8 cellular contexts compared by ENCODE assay signal in genomic region chr2:70340921-70341765, GRCh38. TPM values are rescaled to one million over a fixed set of nuclear protein-coding genes. Genes with fewer than 3 reads are reported as not detected.
DNase-seq lines count a peak whose midpoint lies in the region; ATAC-seq and TF ChIP-seq lines count a peak whose summit lies in the region.

No MANE protein-coding gene starts in this region.

- H3K4me3 Mint-ChIP-seq in activated CD8-positive, alpha-beta T cell treated with anti-CD3 and anti-CD28 coated beads, Interleukin-2, amount 10 ng/mL, durations not matched to agents 7 days and 5 days, result no peak overlapping the region
- H3K4me3 Mint-ChIP-seq in natural killer cell treated with Interleukin-12 subunit alpha and Interleukin-12 subunit beta and Interleukin-15 and Interleukin-18, amount 100 ng/mL, for 72 hours, result no peak overlapping the region

- ATAC-seq in activated CD8-positive, alpha-beta T cell treated with anti-CD3 and anti-CD28 coated beads, Interleukin-2, amount 10 ng/mL, durations not matched to agents 7 days and 5 days, result peak; percentile 60
- peak in 1 of 2 donors; percentile 60 for ATAC-seq in natural killer cell treated with Interleukin-12 subunit alpha and Interleukin-12 subunit beta and Interleukin-15 and Interleukin-18, amount 100 ng/mL, for 72 hours
- no peak for ATAC-seq in HG02571 (IDR thresholded peaks at IDR 0.05; ENCODE audit: unreplicated experiment)

- no peak for TF ChIP-seq EP300 in ovary (IDR thresholded peaks at IDR 0.05)

- H3K36me3 ChIP-seq in BE2C, result no peaks in the 10 kb centered on the region
- no peaks in the 10 kb centered on the region for H3K36me3 ChIP-seq in fibroblast of lung (ENCODE audit: control insufficient read depth, insufficient read depth, low read length)
- H3K36me3 ChIP-seq in ovary, result no peaks in the 10 kb centered on the region

- no peak overlapping the region for H3K9ac ChIP-seq in fibroblast of lung (ENCODE audit: insufficient read depth, low read length)

- CTCF ChIA-PET in activated CD8-positive, alpha-beta T cell treated with anti-CD3 and anti-CD28 coated beads, Interleukin-2, amount 10 ng/mL, durations not matched to agents 7 days and 5 days (lab: Charles Lee), result interaction anchor here (0.6 to 4.5 kb wide), 30 partner anchors 9 to 575 kb away, joined by 3 to 53 read pairs (median 4); partner anchors contain the start of gene FAM136A

- TF ChIP-seq CTCF in BE2C (IDR thresholded peaks at IDR 0.05; ENCODE audit: low read depth, low read length), result peak; percentile 70
- peak; percentile 75 for TF ChIP-seq CTCF in GM13977 (IDR thresholded peaks at IDR 0.05; ENCODE audit: extremely low read depth, insufficient read depth, missing control alignments)
- TF ChIP-seq CTCF in fibroblast of lung (conservative IDR thresholded peaks at IDR 0.05 in 1 of 2, IDR thresholded peaks at IDR 0.05 in 1 of 2; ENCODE audit: low read depth in 1 of 2, low read length in 2 of 2), result peak; percentile 77 to 81
- TF ChIP-seq CTCF in ovary (IDR thresholded peaks at IDR 0.05), result no peak

- TF ChIP-seq POLR2A in ovary (IDR thresholded peaks at IDR 0.05), result no peak

- WGBS in ovary, 3 donors, result 6 to 8% (median 7%) methylated on average over 7 of the region's 7 CpGs

- H3K27me3 ChIP-seq in BE2C, result no peaks in the 10 kb centered on the region; the same call in 1 of the 2 replicates
- H3K27me3 ChIP-seq in fibroblast of lung (ENCODE audit: control insufficient read depth, insufficient read depth, low read length), result no peaks in the 10 kb centered on the region
- no peaks in the 10 kb centered on the region for H3K27me3 ChIP-seq in ovary

- intact Hi-C loops in ovary (cut with DNase I), result no loop called here

- in situ Hi-C loops in GM13977 (cut with MboI; ENCODE audit: low pct_unique_long_range_greater_than_20kb, low sequenced_read_pairs, unreplicated experiment), result no loop called here

- H3K27me3 Mint-ChIP-seq in activated CD8-positive, alpha-beta T cell treated with anti-CD3 and anti-CD28 coated beads, Interleukin-2, amount 10 ng/mL, durations not matched to agents 7 days and 5 days (ENCODE audit: low read depth), result peaks cover 25% of the 10 kb centered on the region
- H3K27me3 Mint-ChIP-seq in natural killer cell treated with Interleukin-12 subunit alpha and Interleukin-12 subunit beta and Interleukin-15 and Interleukin-18, amount 100 ng/mL, for 72 hours, result peaks cover 9 to 18% of the 10 kb centered on the region in 2 donors

- no peaks in the 10 kb centered on the region for H3K36me3 Mint-ChIP-seq in activated CD8-positive, alpha-beta T cell treated with anti-CD3 and anti-CD28 coated beads, Interleukin-2, amount 10 ng/mL, durations not matched to agents 7 days and 5 days (ENCODE audit: low read depth)
- no peaks in the 10 kb centered on the region for H3K36me3 Mint-ChIP-seq in natural killer cell treated with Interleukin-12 subunit alpha and Interleukin-12 subunit beta and Interleukin-15 and Interleukin-18, amount 100 ng/mL, for 72 hours

- H3K9me3 ChIP-seq in BE2C, result no peaks in the 10 kb centered on the region
- no peaks in the 10 kb centered on the region for H3K9me3 ChIP-seq in fibroblast of lung (ENCODE audit: control insufficient read depth, insufficient read depth, low read depth, low read length)
- H3K9me3 ChIP-seq in ovary, result no peaks in the 10 kb centered on the region

- no peaks in the 10 kb centered on the region for H3K4me1 ChIP-seq in BE2C
- H3K4me1 ChIP-seq in fibroblast of lung (ENCODE audit: control insufficient read depth, extremely low read depth, insufficient read depth, low read length), result no peaks in the 10 kb centered on the region
- no peaks in the 10 kb centered on the region for H3K4me1 ChIP-seq in ovary (ENCODE audit: insufficient read depth)

- H3K27ac Mint-ChIP-seq in activated CD8-positive, alpha-beta T cell treated with anti-CD3 and anti-CD28 coated beads, Interleukin-2, amount 10 ng/mL, durations not matched to agents 7 days and 5 days, result no peak overlapping the region
- no peak overlapping the region for H3K27ac Mint-ChIP-seq in natural killer cell treated with Interleukin-12 subunit alpha and Interleukin-12 subunit beta and Interleukin-15 and Interleukin-18, amount 100 ng/mL, for 72 hours

- peak; percentile 11 for DNase-seq in BE2C
- peak; percentile 64 for DNase-seq in GM13977 (ENCODE audit: low spot score)
- DNase-seq in NCI-H510A (lab: John Stamatoyannopoulos, UW), result peak; percentile 24
- DNase-seq in activated CD8-positive, alpha-beta T cell treated with anti-CD3 and anti-CD28 coated beads, Interleukin-2, amount 10 ng/mL, durations not matched to agents 7 days and 5 days, result peak; percentile 44
- DNase-seq in fibroblast of lung (ENCODE audit: low read depth in 2 of 2), result peak; percentile 20 to 40
- DNase-seq in natural killer cell treated with Interleukin-12 subunit alpha and Interleukin-12 subunit beta and Interleukin-15 and Interleukin-18, amount 100 ng/mL, for 72 hours (ENCODE audit: low spot score), result peak; percentile 72
- DNase-seq in ovary, result no peak

- no peak overlapping the region for H3K4me3 ChIP-seq in BE2C (ENCODE audit: low read depth, low read length)
- H3K4me3 ChIP-seq in fibroblast of lung (replicated peaks in 1 of 4; ENCODE audit: control extremely low read depth in 1 of 4, insufficient read depth in 1 of 4, low read depth in 3 of 4, low read length in 4 of 4), result no peak overlapping the region
- no peak overlapping the region for H3K4me3 ChIP-seq in ovary

- no peaks in the 10 kb centered on the region for H4K20me1 ChIP-seq in fibroblast of lung (ENCODE audit: control insufficient read depth, extremely low read depth, insufficient read depth, low read length)

- H3K79me2 ChIP-seq in fibroblast of lung (ENCODE audit: control insufficient read depth, insufficient read depth, low read length), result no peaks in the 10 kb centered on the region

- H2AFZ ChIP-seq in fibroblast of lung (ENCODE audit: low read length), result no peak overlapping the region

- H3K27ac ChIP-seq in fibroblast of lung (ENCODE audit: insufficient read depth, low read length), result no peak overlapping the region
- H3K27ac ChIP-seq in ovary, result no peak overlapping the region

- POLR2A ChIA-PET in activated CD8-positive, alpha-beta T cell treated with anti-CD3 and anti-CD28 coated beads, Interleukin-2, amount 10 ng/mL, durations not matched to agents 7 days and 5 days (lab: Charles Lee), result interaction anchor here (0.7 kb wide), 1 partner anchor 276 kb away, joined by 3 read pairs; no protein-coding TSS in a partner anchor

- H3K9me3 Mint-ChIP-seq in activated CD8-positive, alpha-beta T cell treated with anti-CD3 and anti-CD28 coated beads, Interleukin-2, amount 10 ng/mL, durations not matched to agents 7 days and 5 days (ENCODE audit: insufficient read depth), result no peaks in the 10 kb centered on the region
- no peaks in the 10 kb centered on the region for H3K9me3 Mint-ChIP-seq in natural killer cell treated with Interleukin-12 subunit alpha and Interleukin-12 subunit beta and Interleukin-15 and Interleukin-18, amount 100 ng/mL, for 72 hours

- H3K4me1 Mint-ChIP-seq in activated CD8-positive, alpha-beta T cell treated with anti-CD3 and anti-CD28 coated beads, Interleukin-2, amount 10 ng/mL, durations not matched to agents 7 days and 5 days (ENCODE audit: low read depth), result no peaks in the 10 kb centered on the region
- peaks cover 0 to 4% of the 10 kb centered on the region in 2 donors for H3K4me1 Mint-ChIP-seq in natural killer cell treated with Interleukin-12 subunit alpha and Interleukin-12 subunit beta and Interleukin-15 and Interleukin-18, amount 100 ng/mL, for 72 hours (ENCODE audit: low read depth in 2 of 2)

- H3K4me2 ChIP-seq in fibroblast of lung (ENCODE audit: extremely low read depth, insufficient read depth, low read length), result no peak overlapping the region

RNA-seq across cellular contexts. Expression of gene FAM136A, which starts 39.3 kb away (rescaled TPM):
- 35.8 TPM for polyA plus RNA-seq in BE2C (2012; ENCODE audit: insufficient read depth, insufficient read length, low read depth)
- total RNA-seq in activated CD8-positive, alpha-beta T cell treated with anti-CD3 and anti-CD28 coated beads, Interleukin-2, amount 10 ng/mL, durations not matched to agents 7 days and 5 days, result 10 to 100 TPM; 45.5 to 51.0 TPM
- total RNA-seq in fibroblast of lung, result 15.7 and 16.4 TPM in 2 replicates
- polyA plus RNA-seq in fibroblast of lung, result 31.2 and 37.2 TPM in 2 replicates
- 25.4 and 33.9 TPM in 2 replicates for polyA plus RNA-seq in fibroblast of lung (2012)
- 1.8 and 2.5 TPM in 2 replicates for polyA minus RNA-seq in fibroblast of lung (ENCODE audit: low replicate concordance)
- 10 to 100 TPM; 45.5 to 86.2 TPM for total RNA-seq in natural killer cell treated with Interleukin-12 subunit alpha and Interleukin-12 subunit beta and Interleukin-15 and Interleukin-18, amount 100 ng/mL, for 72 hours
- 10 to 100 TPM; 10.4 to 23.1 (median 17.2) TPM for total RNA-seq in ovary
- polyA plus RNA-seq in ovary, result 10 to 100 TPM; 15.6 to 34.5 TPM

RNA-seq across cellular contexts. Expression of gene SNRPG, which starts 47.6 kb away (rescaled TPM):
- 239 TPM for polyA plus RNA-seq in BE2C (2012; ENCODE audit: insufficient read depth, insufficient read length, low read depth)
- 100 to 1,000 TPM; 385 to 389 TPM for total RNA-seq in activated CD8-positive, alpha-beta T cell treated with anti-CD3 and anti-CD28 coated beads, Interleukin-2, amount 10 ng/mL, durations not matched to agents 7 days and 5 days
- total RNA-seq in fibroblast of lung, result 105 and 179 TPM in 2 replicates
- polyA plus RNA-seq in fibroblast of lung, result 167 and 328 TPM in 2 replicates
- polyA plus RNA-seq in fibroblast of lung (2012), result 232 and 291 TPM in 2 replicates
- polyA minus RNA-seq in fibroblast of lung (ENCODE audit: low replicate concordance), result 8.2 and 16.4 TPM in 2 replicates
- total RNA-seq in natural killer cell treated with Interleukin-12 subunit alpha and Interleukin-12 subunit beta and Interleukin-15 and Interleukin-18, amount 100 ng/mL, for 72 hours, result 100 to 1,000 TPM; 226 to 244 TPM
- total RNA-seq in ovary, result 100 to 1,000 TPM in 5 of 7 donors, 10 to 100 TPM in 2; 86.7 to 117 (median 107) TPM
- 10 to 100 TPM; 94.8 to 98.3 TPM for polyA plus RNA-seq in ovary

Comparison
In these comparisons a context has a peak if more than half of its experiments do, and no peak if none do; other contexts are left out.
1. DNase-seq: peak in BE2C (single experiment), GM13977 (single experiment), NCI-H510A (single experiment), activated CD8-positive, alpha-beta T cell treated with anti-CD3 and anti-CD28 coated beads, Interleukin-2, amount 10 ng/mL, durations not matched to agents 7 days and 5 days (single experiment), fibroblast of lung (2 of 2) and natural killer cell treated with Interleukin-12 subunit alpha and Interleukin-12 subunit beta and Interleukin-15 and Interleukin-18, amount 100 ng/mL, for 72 hours (single experiment); none in ovary (0 of 5).
2. CTCF ChIP-seq: peak in BE2C (single experiment), GM13977 (single experiment) and fibroblast of lung (2 of 2); none in ovary (0 of 3).